ENCODE assay signal across 8 cellular contexts in genomic region chr6:139028242-139028657, GRCh38. TPM values are rescaled to one million over a fixed set of nuclear protein-coding genes. Genes with fewer than 3 reads are reported as not detected.
DNase-seq lines count a peak whose midpoint lies in the region; TF ChIP-seq lines count a peak whose summit lies in the region.

No MANE protein-coding gene starts in this region.

- peaks cover 12% of the 10 kb centered on the region for H3K27me3 Mint-ChIP-seq in progenitor cell of endocrine pancreas

- peak overlapping the region; percentile 88 for H3K4me2 ChIP-seq in OCI-LY7 (ENCODE audit: low read length)

- DNase-seq in NCI-H1105 (lab: John Stamatoyannopoulos, UW) (peak; percentile 68), NCI-H1105 treated with DMSO at 0.1 percent for 48 hours (lab: John Stamatoyannopoulos, UW) (no peak), H7 (no peak), OCI-LY7 (ENCODE audit: low spot score) (no peak), fibroblast of mammary gland (ENCODE audit: low read depth) (peak; percentile 51), progenitor cell of endocrine pancreas (ENCODE audit: low spot score, unreplicated experiment) (no peak), NCI-H1694 treated with DMSO at 0.1 percent for 48 hours (lab: John Stamatoyannopoulos, UW) (no peak), NCI-H524 (lab: John Stamatoyannopoulos, UW) (no peak)

- POLR2A ChIA-PET in OCI-LY7 (lab: Charles Lee): interaction anchor here (0.7 to 1.0 kb wide), 3 partner anchors 12 to 347 kb away, joined by 3 to 10 read pairs (median 3); no protein-coding TSS in a partner anchor

- no peaks in the 10 kb centered on the region for H3K9me3 ChIP-seq in OCI-LY7 (ENCODE audit: low read length)

- peak overlapping the region; percentile 62 for H3K27ac ChIP-seq in OCI-LY7 (ENCODE audit: low read depth, low read length, poor library complexity, severe bottlenecking)

- intact Hi-C loops in OCI-LY7 (cut with micrococcal nuclease; ENCODE audit: unreplicated experiment): loop anchor here (1.0 to 5.0 kb wide), 4 partner anchors 99 to 347 kb away; partner anchors contain the start of genes CCDC28A and CITED2

- H3K79me2 ChIP-seq in OCI-LY7 (ENCODE audit: insufficient read depth, low read depth, low read length): peaks cover 23% of the 10 kb centered on the region; the same call in 1 of the 2 replicates

- peak overlapping the region; percentile 98 for H3K27ac Mint-ChIP-seq in progenitor cell of endocrine pancreas

- BruUV-seq in OCI-LY7 (replicated peaks; lab: Mats Ljungman, UMichigan): no TSS peak

- CTCF ChIA-PET in OCI-LY7 (lab: Charles Lee; ENCODE audit: unreplicated experiment): no interaction called here

- peaks cover 4% of the 10 kb centered on the region for H3K36me3 Mint-ChIP-seq in progenitor cell of endocrine pancreas (ENCODE audit: insufficient read depth)

- H3K36me3 ChIP-seq in H7 (replicated peaks; ENCODE audit: control insufficient read depth, insufficient read depth, low read length) (no peaks in the 10 kb centered on the region), OCI-LY7 (ENCODE audit: insufficient read depth, low read length) (no peaks in the 10 kb centered on the region)

- no peaks in the 10 kb centered on the region for H3K9me2 ChIP-seq in OCI-LY7 (ENCODE audit: insufficient read depth, low read length)

- peak overlapping the region; percentile 95 for H3K4me3 ChIP-seq in H7 (ENCODE audit: insufficient read depth, low read depth, low read length)
- H3K4me3 ChIP-seq in OCI-LY7 (ENCODE audit: low read depth, low read length, poor library complexity, severe bottlenecking): peak overlapping the region; percentile 74
- H3K4me3 ChIP-seq in fibroblast of mammary gland (ENCODE audit: control insufficient read depth, low read depth, low read length): peak overlapping the region; percentile 88

- peak overlapping the region; percentile 49 for H2AFZ ChIP-seq in OCI-LY7 (ENCODE audit: low read length)

- H4K20me1 ChIP-seq in OCI-LY7 (ENCODE audit: insufficient read depth, low read length): peaks cover 10% of the 10 kb centered on the region

- peak overlapping the region; percentile 87 for H3K4me3 Mint-ChIP-seq in progenitor cell of endocrine pancreas (ENCODE audit: low read depth)

- peaks cover 22% of the 10 kb centered on the region for H3K4me1 ChIP-seq in OCI-LY7 (ENCODE audit: insufficient read depth, low read length, poor library complexity, severe bottlenecking)

- TF ChIP-seq CTCF in OCI-LY7 (conservative IDR thresholded peaks at IDR 0.05; ENCODE audit: low read length) (no peak), fibroblast of mammary gland (conservative IDR thresholded peaks at IDR 0.05; ENCODE audit: control insufficient read depth, insufficient read depth, low read depth, low read length) (no peak), progenitor cell of endocrine pancreas (IDR thresholded peaks at IDR 0.05; ENCODE audit: unreplicated experiment) (no peak)

- peaks cover 19% of the 10 kb centered on the region for H3K4me1 Mint-ChIP-seq in progenitor cell of endocrine pancreas (ENCODE audit: low read depth)

- no peaks in the 10 kb centered on the region for H3K9me3 Mint-ChIP-seq in progenitor cell of endocrine pancreas (ENCODE audit: low read depth)

- H3K27me3 ChIP-seq in H7 (ENCODE audit: control insufficient read depth, insufficient read depth, low read length): no peaks in the 10 kb centered on the region

RNA-seq across cellular contexts. Expression of gene ABRACL, which starts 0.3 kb away (rescaled TPM):
- 108 and 111 TPM in 2 replicates for total RNA-seq in H7 (2014; rRNA removed; shearing (Covaris generic))
- total RNA-seq in OCI-LY7 (2014; rRNA removed; shearing (Covaris generic)): 69.7 and 70.1 TPM in 2 replicates
- total RNA-seq in OCI-LY7 (2022): 56.0 and 73.5 TPM in 2 replicates
- 71.6 and 80.1 TPM in 2 replicates for total RNA-seq in progenitor cell of endocrine pancreas

RNA-seq across cellular contexts. Expression of gene REPS1, which starts 40.2 kb away (rescaled TPM):
- total RNA-seq in H7 (2014; rRNA removed; shearing (Covaris generic)): 55.8 and 64.1 TPM in 2 replicates
- total RNA-seq in OCI-LY7 (2014; rRNA removed; shearing (Covaris generic)): 29.0 and 40.0 TPM in 2 replicates
- total RNA-seq in OCI-LY7 (2022) (53.9 and 68.6 TPM in 2 replicates), progenitor cell of endocrine pancreas (60.3 and 64.3 TPM in 2 replicates)

Comparison
In these comparisons a context has a peak if more than half of its experiments do, and no peak if none do; other contexts are left out.
1. DNase-seq: peak in NCI-H1105 (single experiment) and fibroblast of mammary gland (single experiment); none in NCI-H1105 treated with DMSO at 0.1 percent for 48 hours (single experiment), H7 (single experiment), OCI-LY7 (single experiment), progenitor cell of endocrine pancreas (single experiment), NCI-H1694 treated with DMSO at 0.1 percent for 48 hours (single experiment) and NCI-H524 (0 of 2).
2. Peak in every context shown above with its lines, with median percentiles within 50 percentile points of each other: H3K4me3 ChIP-seq.